Comparison of ENCODE assay signal across 1 cellular context in the genomic region with DNA sequence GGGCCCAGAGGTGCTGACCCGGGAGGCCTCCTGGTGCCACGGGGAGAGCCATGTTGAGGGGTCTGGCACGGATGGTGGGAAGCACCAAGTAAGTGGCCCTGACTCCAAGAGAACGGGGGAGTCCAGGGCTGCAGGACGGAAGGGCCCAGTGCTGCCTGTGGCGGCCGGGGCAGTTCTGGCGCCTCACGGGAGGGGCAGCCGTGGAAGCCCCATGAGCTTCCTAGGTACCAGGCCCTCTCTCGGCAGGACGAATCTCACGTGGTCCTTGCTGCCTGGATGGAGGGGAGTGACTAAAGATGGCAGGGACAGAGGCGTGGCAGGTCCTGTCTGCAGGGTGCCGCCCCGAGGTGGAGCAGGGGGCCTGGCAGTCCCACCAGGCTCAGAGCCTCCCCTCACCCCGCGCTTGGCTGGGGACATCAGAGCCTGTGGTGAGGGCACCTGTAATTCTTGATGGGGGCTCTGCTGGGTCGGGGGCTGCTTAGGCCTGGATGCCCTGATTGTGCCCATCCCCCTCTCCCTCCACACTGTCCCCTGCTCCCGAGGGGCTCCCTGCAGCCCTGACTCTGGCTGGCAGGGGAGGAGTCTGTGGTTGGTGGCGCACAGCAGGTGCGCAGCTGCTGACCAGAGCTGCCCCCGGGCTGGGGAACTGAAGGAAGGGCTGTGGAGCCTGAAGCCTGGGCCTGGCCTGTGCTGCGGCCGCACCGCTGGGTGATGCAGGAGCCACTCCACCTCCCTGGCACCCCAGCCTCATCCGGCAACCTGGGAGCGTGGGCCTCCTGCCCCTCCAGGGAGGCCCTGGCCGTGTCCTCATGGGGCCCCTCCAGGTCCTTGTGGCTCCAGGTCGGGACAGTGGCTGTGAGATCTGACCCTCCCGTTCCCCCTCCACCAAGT.
TF ChIP-seq lines count a peak whose summit lies in the region.

No MANE protein-coding gene starts in this region.

TF ChIP-seq in IMR-90, 13 proteins besides CTCF, POLR2A, EP300 and RAD21:
- TF ChIP-seq CEBPB (IDR thresholded peaks at IDR 0.05; ENCODE audit: low read depth, low read length) (no peak), MAZ (IDR thresholded peaks at IDR 0.05; ENCODE audit: borderline replicate concordance, low read depth, low read length) (no peak), MAFK (IDR thresholded peaks at IDR 0.05; ENCODE audit: low read depth, low read length) (no peak), CHD1 (IDR thresholded peaks at IDR 0.05; ENCODE audit: low read depth, low read length) (no peak), RCOR1 (IDR thresholded peaks at IDR 0.05; ENCODE audit: insufficient replicate concordance, low read length) (no peak), SMC3 (IDR thresholded peaks at IDR 0.05; ENCODE audit: low read depth, low read length) (no peak), RFX5 (IDR thresholded peaks at IDR 0.05; ENCODE audit: low read depth, low read length) (no peak), FOS (IDR thresholded peaks at IDR 0.05; ENCODE audit: low read depth, low read length) (no peak), MXI1 (IDR thresholded peaks at IDR 0.05; ENCODE audit: borderline replicate concordance, low read depth, low read length) (no peak), BHLHE40 (IDR thresholded peaks at IDR 0.05; ENCODE audit: low read depth, low read length) (no peak), NFE2L2 (IDR thresholded peaks at IDR 0.05; ENCODE audit: low read depth, low read length) (no peak)
- TF ChIP-seq, protein P1, sequence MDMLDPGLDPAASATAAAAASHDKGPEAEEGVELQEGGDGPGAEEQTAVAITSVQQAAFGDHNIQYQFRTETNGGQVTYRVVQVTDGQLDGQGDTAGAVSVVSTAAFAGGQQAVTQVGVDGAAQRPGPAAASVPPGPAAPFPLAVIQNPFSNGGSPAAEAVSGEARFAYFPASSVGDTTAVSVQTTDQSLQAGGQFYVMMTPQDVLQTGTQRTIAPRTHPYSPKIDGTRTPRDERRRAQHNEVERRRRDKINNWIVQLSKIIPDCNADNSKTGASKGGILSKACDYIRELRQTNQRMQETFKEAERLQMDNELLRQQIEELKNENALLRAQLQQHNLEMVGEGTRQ (IDR thresholded peaks at IDR 0.05; ENCODE audit: low read depth, low read length) = no peak
- TF ChIP-seq, protein P2, sequence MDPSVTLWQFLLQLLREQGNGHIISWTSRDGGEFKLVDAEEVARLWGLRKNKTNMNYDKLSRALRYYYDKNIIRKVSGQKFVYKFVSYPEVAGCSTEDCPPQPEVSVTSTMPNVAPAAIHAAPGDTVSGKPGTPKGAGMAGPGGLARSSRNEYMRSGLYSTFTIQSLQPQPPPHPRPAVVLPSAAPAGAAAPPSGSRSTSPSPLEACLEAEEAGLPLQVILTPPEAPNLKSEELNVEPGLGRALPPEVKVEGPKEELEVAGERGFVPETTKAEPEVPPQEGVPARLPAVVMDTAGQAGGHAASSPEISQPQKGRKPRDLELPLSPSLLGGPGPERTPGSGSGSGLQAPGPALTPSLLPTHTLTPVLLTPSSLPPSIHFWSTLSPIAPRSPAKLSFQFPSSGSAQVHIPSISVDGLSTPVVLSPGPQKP (IDR thresholded peaks at IDR 0.05; ENCODE audit: borderline replicate concordance, low read depth, low read length) = no peak
